ENCODE assay signal across 12 cellular contexts in the genomic region with DNA sequence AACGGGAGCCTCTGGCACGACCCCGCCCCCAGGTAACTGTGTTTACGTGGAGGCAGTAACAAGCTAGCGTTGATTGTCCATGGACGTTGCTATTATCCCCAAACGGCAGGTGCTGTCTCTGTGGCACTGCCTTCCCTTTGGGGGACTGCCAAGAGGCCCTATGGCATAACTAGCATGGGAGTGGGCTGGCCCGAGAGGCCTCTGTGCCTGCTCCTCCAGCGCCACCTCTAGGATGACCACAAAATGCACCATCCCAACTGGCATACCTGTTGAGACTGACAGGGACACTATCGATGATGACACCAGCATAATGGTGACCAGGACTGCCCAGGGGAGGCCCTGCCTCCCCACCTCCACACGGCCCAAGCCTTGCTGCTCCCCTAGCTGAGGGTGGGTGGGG. TPM values are rescaled to one million over a fixed set of nuclear protein-coding genes. Genes with fewer than 3 reads are reported as not detected.
DNase-seq lines count a peak whose midpoint lies in the region; ATAC-seq and TF ChIP-seq lines count a peak whose summit lies in the region.
"Had no signal": no experiment of that assay in that cellular context is flagged by ENCODE, and none has a peak within 500 bp of the region (broad histone marks: within the 10 kb centered on the region; RNA-seq: fewer than 3 reads in every experiment).

No MANE protein-coding gene starts in this region.

- H3K4me3 Mint-ChIP-seq in activated CD4-positive, alpha-beta memory T cell treated with anti-CD3 and anti-CD28 coated beads, Interleukin-2, amount 10 ng/mL, durations not matched to agents 7 days and 5 days = no peak overlapping the region
- H3K4me3 Mint-ChIP-seq: activated CD4-positive, alpha-beta T cell treated with anti-CD3 and anti-CD28 coated beads, Interleukin-2, amount 10 ng/mL, durations not matched to agents 7 days and 5 days; activated naive CD8-positive, alpha-beta T cell treated with anti-CD3 and anti-CD28 coated beads, Interleukin-2, amount 10 ng/mL, durations not matched to agents 7 days and 5 days had no signal

- ATAC-seq in psoas muscle (peak; percentile 16 to 57 (median 31)), GM21723 (IDR thresholded peaks at IDR 0.05; ENCODE audit: unreplicated experiment) (no peak), GM21367 (IDR thresholded peaks at IDR 0.05; ENCODE audit: unreplicated experiment) (no peak)

- no peaks in the 10 kb centered on the region for H3K9me3 ChIP-seq in psoas muscle

- peak overlapping the region; percentile 87 for H3K27ac ChIP-seq in psoas muscle

- no peaks in the 10 kb centered on the region for H3K27me3 ChIP-seq in psoas muscle (ENCODE audit: insufficient read depth in 3 of 3, low read length in 2 of 3)

- H3K4me1 ChIP-seq in psoas muscle = no peaks in the 10 kb centered on the region

- H3K9me3 Mint-ChIP-seq in activated CD4-positive, alpha-beta memory T cell treated with anti-CD3 and anti-CD28 coated beads, Interleukin-2, amount 10 ng/mL, durations not matched to agents 7 days and 5 days = no peaks in the 10 kb centered on the region
- H3K9me3 Mint-ChIP-seq: activated CD4-positive, alpha-beta T cell treated with anti-CD3 and anti-CD28 coated beads, Interleukin-2, amount 10 ng/mL, durations not matched to agents 7 days and 5 days; activated naive CD8-positive, alpha-beta T cell treated with anti-CD3 and anti-CD28 coated beads, Interleukin-2, amount 10 ng/mL, durations not matched to agents 7 days and 5 days had no signal

- POLR2A ChIA-PET in activated CD4-positive, alpha-beta memory T cell treated with anti-CD3 and anti-CD28 coated beads, Interleukin-2, amount 10 ng/mL, durations not matched to agents 7 days and 5 days (lab: Charles Lee) = interaction anchor here (0.9 to 1.2 kb wide), 2 partner anchors 26 to 125 kb away, joined by 3 read pairs; no protein-coding TSS in a partner anchor

- H3K27ac Mint-ChIP-seq in activated CD4-positive, alpha-beta memory T cell treated with anti-CD3 and anti-CD28 coated beads, Interleukin-2, amount 10 ng/mL, durations not matched to agents 7 days and 5 days = no peak overlapping the region
- H3K27ac Mint-ChIP-seq: activated CD4-positive, alpha-beta T cell treated with anti-CD3 and anti-CD28 coated beads, Interleukin-2, amount 10 ng/mL, durations not matched to agents 7 days and 5 days; activated naive CD8-positive, alpha-beta T cell treated with anti-CD3 and anti-CD28 coated beads, Interleukin-2, amount 10 ng/mL, durations not matched to agents 7 days and 5 days had no signal

- 19 to 58% (median 31%) methylated on average over 6 to 11 of the region's 11 CpGs for WGBS in psoas muscle, 3 donors

- H3K36me3 ChIP-seq in psoas muscle (ENCODE audit: insufficient read depth in 1 of 2, low read depth in 1 of 2) = peaks cover 2 to 26% of the 10 kb centered on the region in 2 donors

- DNase-seq in GM13977 (ENCODE audit: low spot score) = no peak
- DNase-seq in NCI-H2029 (lab: John Stamatoyannopoulos, UW) = peak; percentile 88
- no peak for DNase-seq in psoas muscle
- DNase-seq in ACHN = no peak
- DNase-seq in activated CD4-positive, alpha-beta memory T cell treated with anti-CD3 and anti-CD28 coated beads, Interleukin-2, amount 10 ng/mL, durations not matched to agents 7 days and 5 days = no peak
- DNase-seq: activated CD4-positive, alpha-beta T cell treated with anti-CD3 and anti-CD28 coated beads, Interleukin-2, amount 10 ng/mL, durations not matched to agents 7 days and 5 days; activated naive CD8-positive, alpha-beta T cell treated with anti-CD3 and anti-CD28 coated beads, Interleukin-2, amount 10 ng/mL, durations not matched to agents 7 days and 5 days; MV-4-11; SIG-M5 had no signal

- H3K4me3 ChIP-seq in WI38 (ENCODE audit: low read depth, low read length) = no peak overlapping the region
- peak overlapping the region; percentile 56 for H3K4me3 ChIP-seq in psoas muscle

- CTCF ChIA-PET in activated CD4-positive, alpha-beta memory T cell treated with anti-CD3 and anti-CD28 coated beads, Interleukin-2, amount 10 ng/mL, durations not matched to agents 7 days and 5 days (lab: Charles Lee) = no interaction called here

- peaks cover 4% of the 10 kb centered on the region for H3K36me3 Mint-ChIP-seq in activated CD4-positive, alpha-beta memory T cell treated with anti-CD3 and anti-CD28 coated beads, Interleukin-2, amount 10 ng/mL, durations not matched to agents 7 days and 5 days (ENCODE audit: low read depth)
- H3K36me3 Mint-ChIP-seq: activated naive CD8-positive, alpha-beta T cell treated with anti-CD3 and anti-CD28 coated beads, Interleukin-2, amount 10 ng/mL, durations not matched to agents 7 days and 5 days had no signal

- H3K27me3 Mint-ChIP-seq in activated CD4-positive, alpha-beta memory T cell treated with anti-CD3 and anti-CD28 coated beads, Interleukin-2, amount 10 ng/mL, durations not matched to agents 7 days and 5 days = peaks cover 9% of the 10 kb centered on the region

- intact Hi-C loops in psoas muscle (cut with DNase I) = loop anchor here in 1 of 2 donors (5.0 kb wide), 1 partner anchor 185 kb away; no protein-coding TSS in a partner anchor

- in situ Hi-C loops in GM13977 (cut with MboI; ENCODE audit: low pct_unique_long_range_greater_than_20kb, low sequenced_read_pairs, unreplicated experiment) (no loop called here), ACHN (cut with HindIII; ENCODE audit: low pct_ligation_motif_present, low pct_unique_long_range_greater_than_20kb, low sequenced_read_pairs) (no loop called here)

- TF ChIP-seq CTCF in GM13977 (IDR thresholded peaks at IDR 0.05; ENCODE audit: extremely low read depth, insufficient read depth, missing control alignments) = peak; percentile 9
- peak; percentile 14; the same call in 1 of the 2 replicates for TF ChIP-seq CTCF in WI38 (IDR thresholded peaks at IDR 0.05; ENCODE audit: low read depth, low read length)
- no peak for TF ChIP-seq CTCF in psoas muscle (IDR thresholded peaks at IDR 0.05)

- H3K4me1 Mint-ChIP-seq in activated CD4-positive, alpha-beta memory T cell treated with anti-CD3 and anti-CD28 coated beads, Interleukin-2, amount 10 ng/mL, durations not matched to agents 7 days and 5 days = no peaks in the 10 kb centered on the region
- H3K4me1 Mint-ChIP-seq: activated CD4-positive, alpha-beta T cell treated with anti-CD3 and anti-CD28 coated beads, Interleukin-2, amount 10 ng/mL, durations not matched to agents 7 days and 5 days; activated naive CD8-positive, alpha-beta T cell treated with anti-CD3 and anti-CD28 coated beads, Interleukin-2, amount 10 ng/mL, durations not matched to agents 7 days and 5 days had no signal

RNA-seq across cellular contexts. Expression of a gene that starts 1.5 kb away (rescaled TPM):
- total RNA-seq in psoas muscle = 100 to 1,000 TPM in 1 of 4 donors, 10 to 100 TPM in 3; 43.7 to 140 (median 61.4) TPM
- polyA plus RNA-seq in psoas muscle = 10 to 100 TPM; 14.5 to 37.4 (median 23.3) TPM
- total RNA-seq in activated CD4-positive, alpha-beta memory T cell treated with anti-CD3 and anti-CD28 coated beads, Interleukin-2, amount 10 ng/mL, durations not matched to agents 7 days and 5 days = not detected
- total RNA-seq: activated CD4-positive, alpha-beta T cell treated with anti-CD3 and anti-CD28 coated beads, Interleukin-2, amount 10 ng/mL, durations not matched to agents 7 days and 5 days; activated naive CD8-positive, alpha-beta T cell treated with anti-CD3 and anti-CD28 coated beads, Interleukin-2, amount 10 ng/mL, durations not matched to agents 7 days and 5 days had no signal

RNA-seq across cellular contexts. Expression of a gene that starts 11.9 kb away (rescaled TPM):
- total RNA-seq in psoas muscle = 10 to 100 TPM; 45.6 to 56.9 (median 51.8) TPM
- polyA plus RNA-seq in psoas muscle = 10 to 100 TPM; 25.0 to 54.2 (median 44.3) TPM
- total RNA-seq in activated CD4-positive, alpha-beta memory T cell treated with anti-CD3 and anti-CD28 coated beads, Interleukin-2, amount 10 ng/mL, durations not matched to agents 7 days and 5 days = 10 to 100 TPM; 62.4 to 64.8 TPM

RNA-seq across cellular contexts. Expression of a gene that starts 12.1 kb away (rescaled TPM):
- total RNA-seq in psoas muscle = 10 to 100 TPM; 57.2 to 86.6 (median 71.2) TPM
- 100 to 1,000 TPM in 2 of 3 donors, 10 to 100 TPM in 1; 84.5 to 198 (median 107) TPM for polyA plus RNA-seq in psoas muscle
- 100 to 1,000 TPM; 247 to 250 TPM for total RNA-seq in activated CD4-positive, alpha-beta memory T cell treated with anti-CD3 and anti-CD28 coated beads, Interleukin-2, amount 10 ng/mL, durations not matched to agents 7 days and 5 days

RNA-seq across cellular contexts. Expression of a gene that starts 18.3 kb away (rescaled TPM):
- total RNA-seq in psoas muscle = 1 to 10 TPM in 1 of 4 donors, under 1 TPM in 3; 0.27 to 1.5 (median 0.73) TPM
- under 1 TPM; 0.13 to 0.35 (median 0.31) TPM for polyA plus RNA-seq in psoas muscle
- under 1 TPM; 0.18 to 0.58 TPM for total RNA-seq in activated CD4-positive, alpha-beta memory T cell treated with anti-CD3 and anti-CD28 coated beads, Interleukin-2, amount 10 ng/mL, durations not matched to agents 7 days and 5 days

RNA-seq across cellular contexts. Expression of a gene that starts 48.0 kb away (rescaled TPM):
- total RNA-seq in psoas muscle = 1 to 10 TPM in 3 of 4 donors, under 1 TPM in 1; 0.50 to 2.1 (median 1.4) TPM
- 1 to 10 TPM in 1 of 3 donors, under 1 TPM in 2; 0.65 to 1.3 (median 0.79) TPM for polyA plus RNA-seq in psoas muscle
- 1 to 10 TPM in 1 of 2 experiments, under 1 TPM in 1; 0.88 to 1.1 TPM for total RNA-seq in activated CD4-positive, alpha-beta memory T cell treated with anti-CD3 and anti-CD28 coated beads, Interleukin-2, amount 10 ng/mL, durations not matched to agents 7 days and 5 days

Comparison
In these comparisons a context has a peak if more than half of its experiments do, and no peak if none do; other contexts are left out.
1. ATAC-seq: peak in psoas muscle (4 of 4); none in GM21723 (single experiment) and GM21367 (single experiment).
2. RNA of a gene that starts 1.5 kb away (total RNA-seq): 43.7 to 140 TPM in psoas muscle; not detected in activated CD4-positive, alpha-beta memory T cell treated with anti-CD3 and anti-CD28 coated beads, Interleukin-2, amount 10 ng/mL, durations not matched to agents 7 days and 5 days; every median in the first group is over 10 times any median in the second.